In genomic region chr19:2236285-2237050, GRCh38 we compare ENCODE assay signal across 8 cellular contexts. TPM values are rescaled to one million over a fixed set of nuclear protein-coding genes. Genes with fewer than 3 reads are reported as not detected.
DNase-seq lines count a peak whose midpoint lies in the region; ATAC-seq lines count a peak whose summit lies in the region.

PLEKHJ1 (minus strand) TSS chr19:2236329; CDS start chr19:2236248, 81 bp downstream.
SF3A2 (plus strand) TSS chr19:2236824; CDS start chr19:2243419, 6,595 bp downstream.

- peaks cover 4% of the 10 kb centered on the region for H3K27me3 Mint-ChIP-seq in IgD-negative memory B cell

- H3K9me3 Mint-ChIP-seq in IgD-negative memory B cell: no peaks in the 10 kb centered on the region

- peak; percentile 70 for ATAC-seq in GM21528 (IDR thresholded peaks at IDR 0.05; ENCODE audit: low FRiP score, unreplicated experiment)

- peak within 1 kb of the TSS; percentile 93 to 98 (median 98) for H3K4me3 Mint-ChIP-seq in IgD-negative memory B cell

- DNase-seq in DMS153 treated with DMSO at 0.1 percent for 48 hours (lab: John Stamatoyannopoulos, UW; ENCODE audit: unreplicated experiment) (peak; percentile 78), OCI-M1 (lab: John Stamatoyannopoulos, UW) (peak; percentile 96), activated T-cell treated with anti-CD3 and anti-CD28 coated beads for 24 hours (ENCODE audit: low read depth) (peak; percentile 98), epidermal melanocyte (ENCODE audit: insufficient read length, low spot score) (peak; percentile 99), middle frontal gyrus (ENCODE audit: extremely low spot score, low spot score) (peak; percentile 95)
- DNase-seq in stimulated activated CD8-positive, alpha-beta memory T cell treated with anti-CD3 and anti-CD28 coated beads, Interleukin-2, amount 100 ng/mL, for 48 hours (ENCODE audit: low read depth in 2 of 2): peak; percentile 96 to 98

- peak within 1 kb of the TSS; percentile 97 to 98 (median 98) for H3K27ac Mint-ChIP-seq in IgD-negative memory B cell

- peaks cover 9% of the 10 kb centered on the region for H3K36me3 Mint-ChIP-seq in IgD-negative memory B cell

- H3K4me1 Mint-ChIP-seq in IgD-negative memory B cell: peaks cover 27 to 50% (median 35%) of the 10 kb centered on the region in 3 donors

RNA-seq across cellular contexts. Expression of gene PLEKHJ1, which starts in this region (rescaled TPM):
- 163 TPM for polyA plus RNA-seq in IgD-negative memory B cell

RNA-seq across cellular contexts. Expression of gene SF3A2, which starts in this region (rescaled TPM):
- polyA plus RNA-seq in IgD-negative memory B cell: 37.8 TPM

Comparison
In these comparisons a context has a peak if more than half of its experiments do, and no peak if none do; other contexts are left out.
1. Peak in every context shown above with its lines: DNase-seq and ATAC-seq.